Comparison of ENCODE assay signal across 11 cellular contexts in the genomic region with DNA sequence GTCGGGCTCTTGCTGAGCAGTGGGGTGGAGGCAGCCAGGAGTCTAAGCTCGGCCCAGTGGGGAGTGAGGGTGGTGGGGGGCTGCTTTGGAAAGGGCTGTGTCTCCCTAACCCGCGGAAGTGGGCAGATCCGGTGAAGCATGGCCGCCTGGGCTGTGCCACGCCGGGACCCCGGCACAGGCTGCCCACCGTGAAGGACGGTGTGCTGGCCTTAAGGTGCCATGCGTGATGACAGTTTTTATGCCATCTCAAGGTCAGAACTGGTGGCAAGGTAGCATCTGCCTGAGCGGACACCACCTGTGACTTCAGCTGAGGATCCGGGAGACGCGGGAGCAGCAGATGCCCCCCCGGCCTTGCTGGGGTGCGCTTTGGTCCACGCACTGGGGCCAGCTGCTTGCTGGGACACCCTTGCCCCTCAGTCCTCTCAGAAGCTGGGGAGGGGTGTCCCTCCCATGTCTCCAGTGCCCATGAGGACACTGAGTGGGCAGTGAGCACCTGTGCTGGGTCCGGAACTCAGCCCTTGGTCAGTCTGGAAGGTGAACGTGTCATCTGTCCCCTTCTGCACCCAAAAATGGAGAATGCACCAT. TPM values are rescaled to one million over a fixed set of nuclear protein-coding genes. Genes with fewer than 3 reads are reported as not detected.
DNase-seq lines count a peak whose midpoint lies in the region; ATAC-seq and TF ChIP-seq lines count a peak whose summit lies in the region.
"Had no signal": no experiment of that assay in that cellular context is flagged by ENCODE, and none has a peak within 500 bp of the region (broad histone marks: within the 10 kb centered on the region; RNA-seq: fewer than 3 reads in every experiment).

No MANE protein-coding gene starts in this region.

- DNase-seq in D341Med (ENCODE audit: low spot score) (peak; percentile 12), HFFc6 (no peak), nephron progenitor cell (no peak), NCI-H187 treated with DMSO at 0.1 percent for 48 hours (lab: John Stamatoyannopoulos, UW) (no peak), NK-92 (lab: John Stamatoyannopoulos, UW; ENCODE audit: unreplicated experiment) (no peak)
- no peak for DNase-seq in activated naive CD8-positive, alpha-beta T cell treated with anti-CD3 and anti-CD28 coated beads, Interleukin-2, amount 10 ng/mL, durations not matched to agents 7 days and 5 days
- DNase-seq: brain microvascular endothelial cell, naive B cell, SHP77 treated with DMSO at 0.1 percent for 48 hours had no signal

- H3K27me3 Mint-ChIP-seq in HFFc6 (ENCODE audit: insufficient read depth) (peaks cover 8% of the 10 kb centered on the region), nephron progenitor cell (ENCODE audit: low read depth, poor library complexity) (peaks cover 63% of the 10 kb centered on the region)
- H3K27me3 Mint-ChIP-seq in activated naive CD8-positive, alpha-beta T cell treated with anti-CD3 and anti-CD28 coated beads, Interleukin-2, amount 10 ng/mL, durations not matched to agents 7 days and 5 days = no peaks in the 10 kb centered on the region

- POLR2A ChIA-PET in activated naive CD8-positive, alpha-beta T cell treated with anti-CD3 and anti-CD28 coated beads, Interleukin-2, amount 10 ng/mL, durations not matched to agents 7 days and 5 days (lab: Charles Lee) = interaction anchor here (1.2 kb wide), 1 partner anchor 29 kb away, joined by 5 read pairs; no protein-coding TSS in a partner anchor

- H3K27ac Mint-ChIP-seq in HFFc6 = peak overlapping the region; percentile 90
- H3K27ac Mint-ChIP-seq in activated naive CD8-positive, alpha-beta T cell treated with anti-CD3 and anti-CD28 coated beads, Interleukin-2, amount 10 ng/mL, durations not matched to agents 7 days and 5 days = peak overlapping the region; percentile 90
- peak overlapping the region; percentile 48 for H3K27ac Mint-ChIP-seq in nephron progenitor cell
- H3K27ac Mint-ChIP-seq: naive B cell had no signal

- H3K4me3 Mint-ChIP-seq in HFFc6 (no peak overlapping the region), nephron progenitor cell (no peak overlapping the region)
- peak overlapping the region; percentile 70 for H3K4me3 Mint-ChIP-seq in activated naive CD8-positive, alpha-beta T cell treated with anti-CD3 and anti-CD28 coated beads, Interleukin-2, amount 10 ng/mL, durations not matched to agents 7 days and 5 days

- TF ChIP-seq CTCF in HFFc6 (IDR thresholded peaks at IDR 0.05) (no peak), nephron progenitor cell (IDR thresholded peaks at IDR 0.05) (no peak)

- no peaks in the 10 kb centered on the region for H3K9me3 Mint-ChIP-seq in HFFc6
- no peaks in the 10 kb centered on the region for H3K9me3 Mint-ChIP-seq in activated naive CD8-positive, alpha-beta T cell treated with anti-CD3 and anti-CD28 coated beads, Interleukin-2, amount 10 ng/mL, durations not matched to agents 7 days and 5 days
- H3K9me3 Mint-ChIP-seq in nephron progenitor cell = peaks cover 3% of the 10 kb centered on the region
- H3K9me3 Mint-ChIP-seq: naive B cell had no signal

- H3K4me1 Mint-ChIP-seq in HFFc6 (ENCODE audit: low read depth) (peaks cover 68% of the 10 kb centered on the region), nephron progenitor cell (peaks cover 30% of the 10 kb centered on the region)
- peaks cover 64% of the 10 kb centered on the region for H3K4me1 Mint-ChIP-seq in activated naive CD8-positive, alpha-beta T cell treated with anti-CD3 and anti-CD28 coated beads, Interleukin-2, amount 10 ng/mL, durations not matched to agents 7 days and 5 days

- no peak for ATAC-seq in activated naive CD8-positive, alpha-beta T cell treated with anti-CD3 and anti-CD28 coated beads, Interleukin-2, amount 10 ng/mL, durations not matched to agents 7 days and 5 days (ENCODE audit: low read depth)
- ATAC-seq in GM21526 (IDR thresholded peaks at IDR 0.05; ENCODE audit: low FRiP score, unreplicated experiment) (no peak), HG03342 (IDR thresholded peaks at IDR 0.05; ENCODE audit: unreplicated experiment) (no peak)

- peaks cover 28% of the 10 kb centered on the region for H3K36me3 Mint-ChIP-seq in HFFc6 (ENCODE audit: low read depth)
- H3K36me3 Mint-ChIP-seq in activated naive CD8-positive, alpha-beta T cell treated with anti-CD3 and anti-CD28 coated beads, Interleukin-2, amount 10 ng/mL, durations not matched to agents 7 days and 5 days = peaks cover 22% of the 10 kb centered on the region
- H3K36me3 Mint-ChIP-seq in nephron progenitor cell (ENCODE audit: low read depth) = no peaks in the 10 kb centered on the region
- H3K36me3 Mint-ChIP-seq: naive B cell had no signal

RNA-seq across cellular contexts. Expression of a gene that starts 53.9 kb away (rescaled TPM):
- 10 to 100 TPM; 30.9 to 55.7 (median 51.9) TPM for total RNA-seq in HFFc6 (2021; fragmentation: NEBNext Ultra II Directional; extraction: Animal tissue kit (Norgen Biotek cat#: 25700))
- 10 to 100 TPM; 35.7 to 41.6 TPM for total RNA-seq in activated naive CD8-positive, alpha-beta T cell treated with anti-CD3 and anti-CD28 coated beads, Interleukin-2, amount 10 ng/mL, durations not matched to agents 7 days and 5 days
